24 cellular contexts compared by ENCODE assay signal in genomic region chr9:72937545-72937944, GRCh38. TPM values are rescaled to one million over a fixed set of nuclear protein-coding genes. Genes with fewer than 3 reads are reported as not detected.
DNase-seq lines count a peak whose midpoint lies in the region; ATAC-seq and TF ChIP-seq lines count a peak whose summit lies in the region.
"Had no signal": no experiment of that assay in that cellular context is flagged by ENCODE, and none has a peak within 500 bp of the region (broad histone marks: within the 10 kb centered on the region; RNA-seq: fewer than 3 reads in every experiment).

No MANE protein-coding gene starts in this region.

- H3K27ac Mint-ChIP-seq in GM23338 = no peak overlapping the region
- H3K27ac Mint-ChIP-seq: CD8-positive, alpha-beta memory T cell had no signal

- H2AFZ ChIP-seq in GM23338 = no peak overlapping the region

- no peaks in the 10 kb centered on the region for H3K4me1 Mint-ChIP-seq in GM23338
- H3K4me1 Mint-ChIP-seq: CD8-positive, alpha-beta memory T cell had no signal

- no peaks in the 10 kb centered on the region for H3K4me1 ChIP-seq in left ventricle myocardium inferior
- H3K4me1 ChIP-seq in GM23338 (ENCODE audit: insufficient read depth) = no peaks in the 10 kb centered on the region
- H3K4me1 ChIP-seq: SJCRH30 had no signal

- no peaks in the 10 kb centered on the region for H3K9me2 ChIP-seq in GM23338 (ENCODE audit: insufficient read depth)

- no peak overlapping the region for H3K4me3 Mint-ChIP-seq in GM23338
- H3K4me3 Mint-ChIP-seq: CD8-positive, alpha-beta memory T cell had no signal

- H3K27me3 ChIP-seq in left ventricle myocardium inferior (ENCODE audit: low read depth) (no peaks in the 10 kb centered on the region), GM23338 (ENCODE audit: insufficient read depth) (no peaks in the 10 kb centered on the region)

- H3K36me3 Mint-ChIP-seq in GM23338 (ENCODE audit: low read depth) = no peaks in the 10 kb centered on the region
- H3K36me3 Mint-ChIP-seq: CD8-positive, alpha-beta memory T cell had no signal

- ATAC-seq in Right ventricle myocardium inferior = peak; percentile 50
- peak; percentile 62 for ATAC-seq in left lobe of liver
- ATAC-seq in HG03354 (IDR thresholded peaks at IDR 0.05; ENCODE audit: poor library complexity, severe bottlenecking, unreplicated experiment) = no peak
- ATAC-seq in GM23338 = no peak
- ATAC-seq in GM21423 (IDR thresholded peaks at IDR 0.05; ENCODE audit: unreplicated experiment) = no peak

- no peak for TF ChIP-seq CTCF in left ventricle myocardium inferior (IDR thresholded peaks at IDR 0.05; ENCODE audit: borderline replicate concordance)
- no peak for TF ChIP-seq CTCF in GM23338 (conservative IDR thresholded peaks at IDR 0.05; ENCODE audit: low read depth in 2 of 2)

- H3K27ac ChIP-seq in left ventricle myocardium inferior (replicated peaks) = no peak overlapping the region
- H3K27ac ChIP-seq in GM23338 (ENCODE audit: low read depth) = no peak overlapping the region
- H3K27ac ChIP-seq: C4-2B, HL-60, KMS-11, SJCRH30 had no signal

- H3K9me3 Mint-ChIP-seq in GM23338 = no peaks in the 10 kb centered on the region
- H3K9me3 Mint-ChIP-seq: CD8-positive, alpha-beta memory T cell had no signal

- no peaks in the 10 kb centered on the region for H3K9me3 ChIP-seq in left ventricle myocardium inferior (replicated peaks)
- H3K9me3 ChIP-seq: SJCRH30 had no signal

- no peaks in the 10 kb centered on the region for H4K20me1 ChIP-seq in GM23338 (replicated peaks; ENCODE audit: insufficient read depth)

- no peaks in the 10 kb centered on the region for H3K79me2 ChIP-seq in GM23338 (replicated peaks; ENCODE audit: insufficient read depth)

- intact Hi-C loops in Right ventricle myocardium inferior (cut with DNase I) (no loop called here), left ventricle myocardium inferior (cut with micrococcal nuclease) (no loop called here)

- DNase-seq in Right ventricle myocardium inferior (ENCODE audit: missing footprints) = no peak
- no peak for DNase-seq in left ventricle myocardium inferior
- peak; percentile 12 for DNase-seq in RPMI7951 (ENCODE audit: low read depth)
- DNase-seq in left lobe of liver (ENCODE audit: low spot score) = no peak
- DNase-seq in renal cortical epithelial cell (ENCODE audit: low read depth) = peak; percentile 68
- no peak for DNase-seq in GM23338 (ENCODE audit: low spot score)
- DNase-seq: 8988T; CD8-positive, alpha-beta memory T cell; DMS53; GDM1; H7; IMR-90; MV-4-11; NCI-H1417; NCI-H187; NCI-H2227 treated with DMSO at 0.1 percent for 48 hours; NCI-H510A treated with DMSO at 0.1 percent for 48 hours; NCI-H748 treated with DMSO at 0.1 percent for 48 hours; SJCRH30 had no signal

- H3K36me3 ChIP-seq in left ventricle myocardium inferior (no peaks in the 10 kb centered on the region), GM23338 (ENCODE audit: insufficient read depth) (no peaks in the 10 kb centered on the region)
- H3K36me3 ChIP-seq: SJCRH30 had no signal

- no peaks in the 10 kb centered on the region for H3K27me3 Mint-ChIP-seq in GM23338 (ENCODE audit: insufficient read depth, low read depth, poor library complexity)

- H3F3A ChIP-seq in GM23338 (replicated peaks; ENCODE audit: low read depth) = no peaks in the 10 kb centered on the region

- no peak overlapping the region for H3K4me2 ChIP-seq in GM23338
- H3K4me2 ChIP-seq: KMS-11 had no signal

- H3K4me3 ChIP-seq in left ventricle myocardium inferior = no peak overlapping the region
- no peak overlapping the region for H3K4me3 ChIP-seq in GM23338
- H3K4me3 ChIP-seq: SJCRH30 had no signal

TF ChIP-seq in GM23338, 12 proteins besides CTCF, POLR2A, EP300 and RAD21 (continues in another document):
- no peak for TF ChIP-seq ZNF331 (CRISPR knock-in tag; IDR thresholded peaks at IDR 0.05; ENCODE audit: low read depth)
- TF ChIP-seq POLR2AphosphoS5 (IDR thresholded peaks at IDR 0.05; ENCODE audit: low read depth) = no peak
- no peak for TF ChIP-seq STAT1 (IDR thresholded peaks at IDR 0.05; ENCODE audit: unreplicated experiment)
- TF ChIP-seq EZH2 (IDR thresholded peaks at IDR 0.05; ENCODE audit: low read depth, unreplicated experiment) = no peak
- TF ChIP-seq ZNF114 (CRISPR knock-in tag; IDR thresholded peaks at IDR 0.05) = no peak
- no peak for TF ChIP-seq CREB1 (CRISPR knock-in tag; IDR thresholded peaks at IDR 0.05; ENCODE audit: low read depth)
- TF ChIP-seq ETS1 (IDR thresholded peaks at IDR 0.05) = no peak
- TF ChIP-seq NANOG (IDR thresholded peaks at IDR 0.05; ENCODE audit: borderline replicate concordance) = no peak
- TF ChIP-seq ZNF462 (CRISPR knock-in tag; IDR thresholded peaks at IDR 0.05) = no peak

RNA-seq across cellular contexts. Expression of gene ALDH1A1, which starts 15.3 kb away (rescaled TPM):
- 25.7 TPM for total RNA-seq in Right ventricle myocardium inferior
- 20.7 TPM for total RNA-seq in left ventricle myocardium inferior
- total RNA-seq in RPMI7951 (2014; rRNA removed; shearing (Covaris generic)) = not detected in 2 replicates
- 527 TPM for total RNA-seq in left lobe of liver
- 7.3 and 164 TPM in 2 replicates for total RNA-seq in renal cortical epithelial cell
- total RNA-seq in GM23338 (2014; rRNA removed; shearing (Covaris generic)) = 2.7 and 3.4 TPM in 2 replicates
- 2.1 and 2.8 TPM in 2 replicates for polyA plus RNA-seq in GM23338 (2016; fragmentation: Nextera tagmentation; extraction: Ambion mirVana)
- total RNA-seq: IMR-90 had no signal
- polyA plus RNA-seq: CD8-positive, alpha-beta memory T cell; IMR-90 had no signal

Comparison
In these comparisons a context has a peak if more than half of its experiments do, and no peak if none do; other contexts are left out.
1. ATAC-seq: peak in Right ventricle myocardium inferior (single experiment) and left lobe of liver (single experiment); none in HG03354 (single experiment), GM23338 (single experiment) and GM21423 (single experiment).
2. DNase-seq: peak in RPMI7951 (single experiment) and renal cortical epithelial cell (single experiment); none in Right ventricle myocardium inferior (single experiment), left ventricle myocardium inferior (single experiment), left lobe of liver (single experiment) and GM23338 (single experiment).